33 cellular contexts compared by ENCODE assay signal in the genomic region with DNA sequence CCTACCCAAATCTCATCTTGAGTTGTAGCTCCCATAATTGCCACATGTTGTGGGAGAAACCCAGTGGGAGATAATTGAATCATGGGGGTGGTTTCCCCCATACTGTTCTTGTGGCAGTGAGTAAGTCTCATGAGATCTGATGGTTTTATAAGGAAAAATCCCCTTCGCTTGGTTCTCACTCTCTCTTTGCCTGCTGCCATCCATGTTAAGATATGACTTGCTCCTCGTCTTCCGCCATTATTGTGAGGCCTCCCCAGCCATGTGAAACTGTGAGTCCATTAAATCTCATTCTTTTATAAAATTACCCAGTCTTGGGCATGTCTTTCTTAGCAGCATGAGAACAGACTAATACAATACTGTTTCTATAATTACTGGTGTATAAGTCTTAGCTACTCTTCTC. TPM values are rescaled to one million over a fixed set of nuclear protein-coding genes. Genes with fewer than 3 reads are reported as not detected.
DNase-seq lines count a peak whose midpoint lies in the region; ATAC-seq and TF ChIP-seq lines count a peak whose summit lies in the region.
"Had no signal": no experiment of that assay in that cellular context is flagged by ENCODE, and none has a peak within 500 bp of the region (broad histone marks: within the 10 kb centered on the region; RNA-seq: fewer than 3 reads in every experiment).

No MANE protein-coding gene starts in this region.

- POLR2A ChIA-PET in activated CD4-positive, alpha-beta T cell treated with anti-CD3 and anti-CD28 coated beads for 36 hours (lab: Charles Lee): interaction anchor here (0.6 to 0.9 kb wide), 3 partner anchors 9 to 115 kb away, joined by 4 to 9 read pairs (median 5); no protein-coding TSS in a partner anchor

- peak; percentile 72 for ATAC-seq in activated CD4-positive, alpha-beta T cell treated with anti-CD3 and anti-CD28 coated beads for 36 hours
- ATAC-seq: activated CD8-positive, alpha-beta memory T cell treated with anti-CD3 and anti-CD28 coated beads, Interleukin-2, amount 10 ng/mL, durations not matched to agents 7 days and 5 days; lower lobe of right lung; naive thymus-derived CD4-positive, alpha-beta T cell; T-cell had no signal

- no peaks in the 10 kb centered on the region for H3K36me3 Mint-ChIP-seq in activated CD4-positive, alpha-beta T cell treated with anti-CD3 and anti-CD28 coated beads for 36 hours (ENCODE audit: low read depth)
- H3K36me3 Mint-ChIP-seq: activated CD8-positive, alpha-beta memory T cell treated with anti-CD3 and anti-CD28 coated beads, Interleukin-2, amount 10 ng/mL, durations not matched to agents 7 days and 5 days; CD14-positive monocyte; naive thymus-derived CD4-positive, alpha-beta T cell; T-cell had no signal

- no peaks in the 10 kb centered on the region for H3K36me3 ChIP-seq in brain microvascular endothelial cell (replicated peaks)
- H3K36me3 ChIP-seq: lower lobe of right lung, neutrophil, right atrium auricular region, suprapubic skin, upper lobe of left lung had no signal

- peak; percentile 46 for DNase-seq in activated CD4-positive, alpha-beta T cell treated with anti-CD3 and anti-CD28 coated beads for 36 hours
- DNase-seq in activated CD4-positive, alpha-beta T cell treated with anti-CD3 and anti-CD28 coated beads for 1 hour: no peak
- DNase-seq in stimulated activated CD4-positive, alpha-beta T cell treated with anti-CD3 and anti-CD28 coated beads, Interleukin-1b, Interleukin-23, amount 100 ng/mL, for 48 hours: peak; percentile 25
- no peak for DNase-seq in stimulated activated CD4-positive, alpha-beta T cell treated with anti-CD3 and anti-CD28 coated beads, Interleukin-4, amount 100 ng/mL, for 4 hours
- DNase-seq in astrocyte of the cerebellum (ENCODE audit: low read depth): peak; percentile 37
- DNase-seq in germinal center (ENCODE audit: low spot score): no peak
- no peak for DNase-seq in SKM-1 treated with dmso at 0.1 percent for 144 hours (lab: John Stamatoyannopoulos, UW; ENCODE audit: unreplicated experiment)
- no peak for DNase-seq in brain microvascular endothelial cell
- DNase-seq: activated CD4-positive, CD25-positive, alpha-beta regulatory T cell treated with anti-CD3 and anti-CD28 coated beads, Interleukin-2, amount 50 U/mL, for 72 hours; activated CD8-positive, alpha-beta memory T cell treated with anti-CD3 and anti-CD28 coated beads, Interleukin-2, amount 10 ng/mL, durations not matched to agents 7 days and 5 days; central memory CD4-positive, alpha-beta T cell; cortex of kidney; effector memory CD4-positive, alpha-beta T cell; GDM1; GM23248; hypothalamus; lower lobe of right lung; naive thymus-derived CD4-positive, alpha-beta T cell; NCI-H1048; NCI-H1694 treated with DMSO at 0.1 percent for 48 hours; NCI-H2171; NCI-H510A; OCI-M1; stimulated activated CD4-positive, alpha-beta T cell treated with anti-CD3 and anti-CD28 coated beads, Interleukin-2, amount 100 ng/mL, for 48 hours; T-cell had no signal

- in situ Hi-C loops in astrocyte of the cerebellum (cut with HindIII; ENCODE audit: low sequenced_read_pairs) (no loop called here), brain microvascular endothelial cell (cut with HindIII; ENCODE audit: low pct_ligation_motif_present, low sequenced_read_pairs) (no loop called here)

- no peak overlapping the region for H3K27ac ChIP-seq in brain microvascular endothelial cell
- H3K27ac ChIP-seq: epithelial cell of prostate, GM23248, lower lobe of right lung, neutrophil, right atrium auricular region, suprapubic skin, upper lobe of left lung had no signal

- no peak overlapping the region for H3K4me3 Mint-ChIP-seq in activated CD4-positive, alpha-beta T cell treated with anti-CD3 and anti-CD28 coated beads for 36 hours
- H3K4me3 Mint-ChIP-seq: activated CD8-positive, alpha-beta memory T cell treated with anti-CD3 and anti-CD28 coated beads, Interleukin-2, amount 10 ng/mL, durations not matched to agents 7 days and 5 days; CD14-positive monocyte; naive thymus-derived CD4-positive, alpha-beta T cell; T-cell had no signal

- no peak overlapping the region for H3K4me3 ChIP-seq in astrocyte of the cerebellum (ENCODE audit: low read depth, low read length)
- H3K4me3 ChIP-seq in brain microvascular endothelial cell (ENCODE audit: low read depth, low read length): no peak overlapping the region
- H3K4me3 ChIP-seq: GM23248, lower lobe of right lung, right atrium auricular region, smooth muscle cell, suprapubic skin, upper lobe of left lung had no signal

- no peak for TF ChIP-seq CTCF in astrocyte of the cerebellum (IDR thresholded peaks at IDR 0.05; ENCODE audit: low read depth, low read length, missing control alignments)
- no peak for TF ChIP-seq CTCF in brain microvascular endothelial cell (IDR thresholded peaks at IDR 0.05; ENCODE audit: low read depth, low read length, missing control alignments)

- peaks cover 1% of the 10 kb centered on the region for H3K9me3 Mint-ChIP-seq in activated CD4-positive, alpha-beta T cell treated with anti-CD3 and anti-CD28 coated beads for 36 hours (ENCODE audit: low read depth)

- H3K27me3 ChIP-seq in brain microvascular endothelial cell (replicated peaks): no peaks in the 10 kb centered on the region
- H3K27me3 ChIP-seq: right atrium auricular region, suprapubic skin, upper lobe of left lung had no signal

- H3K27me3 Mint-ChIP-seq in activated CD4-positive, alpha-beta T cell treated with anti-CD3 and anti-CD28 coated beads for 36 hours: peaks cover 30% of the 10 kb centered on the region

- intact Hi-C loops in activated CD4-positive, alpha-beta T cell treated with anti-CD3 and anti-CD28 coated beads for 36 hours (cut with DNase I, micrococcal nuclease): loop anchor here in 1 of 2 experiments (1.0 to 10.0 kb wide), 2 partner anchors 116 to 231 kb away; no protein-coding TSS in a partner anchor

- H3K4me1 Mint-ChIP-seq in activated CD4-positive, alpha-beta T cell treated with anti-CD3 and anti-CD28 coated beads for 36 hours: peaks cover 41% of the 10 kb centered on the region

- H3K27ac Mint-ChIP-seq in activated CD4-positive, alpha-beta T cell treated with anti-CD3 and anti-CD28 coated beads for 36 hours: no peak overlapping the region
- H3K27ac Mint-ChIP-seq: activated CD8-positive, alpha-beta memory T cell treated with anti-CD3 and anti-CD28 coated beads, Interleukin-2, amount 10 ng/mL, durations not matched to agents 7 days and 5 days; CD14-positive monocyte; naive thymus-derived CD4-positive, alpha-beta T cell; T-cell had no signal

- CTCF ChIA-PET in activated CD4-positive, alpha-beta T cell treated with anti-CD3 and anti-CD28 coated beads for 36 hours (lab: Charles Lee): interaction anchor here (0.7 to 0.9 kb wide), 2 partner anchors 17 to 103 kb away, joined by 3 to 5 read pairs; no protein-coding TSS in a partner anchor

RNA-seq across cellular contexts. Expression of a gene that starts 6.5 kb away (rescaled TPM):
- total RNA-seq in activated CD4-positive, alpha-beta T cell treated with anti-CD3 and anti-CD28 coated beads for 36 hours: 10 to 100 TPM; 27.9 to 40.0 TPM
- total RNA-seq: HT-29 had no signal

Comparison
In these comparisons a context has a peak if more than half of its experiments do, and no peak if none do; other contexts are left out.
1. DNase-seq: peak in activated CD4-positive, alpha-beta T cell treated with anti-CD3 and anti-CD28 coated beads for 36 hours (single experiment), stimulated activated CD4-positive, alpha-beta T cell treated with anti-CD3 and anti-CD28 coated beads, Interleukin-1b, Interleukin-23, amount 100 ng/mL, for 48 hours (single experiment) and astrocyte of the cerebellum (single experiment); none in activated CD4-positive, alpha-beta T cell treated with anti-CD3 and anti-CD28 coated beads for 1 hour (single experiment), stimulated activated CD4-positive, alpha-beta T cell treated with anti-CD3 and anti-CD28 coated beads, Interleukin-4, amount 100 ng/mL, for 4 hours (0 of 2), germinal center (single experiment), SKM-1 treated with dmso at 0.1 percent for 144 hours (single experiment) and brain microvascular endothelial cell (single experiment).